ENCODE assay signal across 8 cellular contexts in genomic region chrX:119885554-119886428, GRCh38.
DNase-seq lines count a peak whose midpoint lies in the region; TF ChIP-seq lines count a peak whose summit lies in the region.
"Had no signal": no experiment of that assay in that cellular context is flagged by ENCODE, and none has a peak within 500 bp of the region (broad histone marks: within the 10 kb centered on the region; RNA-seq: fewer than 3 reads in every experiment).

No MANE protein-coding gene starts in this region.

- intact Hi-C loops in tibial artery (cut with DNase I; ENCODE audit: low total_unique reads), result no loop called here

- H3K27ac ChIP-seq in mucosa of rectum (ENCODE audit: low read depth in 2 of 2, low read length in 2 of 2) (peak overlapping the region in 1 of 2 donors; percentile 35), tibial artery (no peak overlapping the region)
- H3K27ac ChIP-seq: SK-N-MC had no signal

- H3K9me3 ChIP-seq in mucosa of rectum (ENCODE audit: control insufficient read depth in 2 of 2, low read length in 2 of 2), result no peaks in the 10 kb centered on the region
- H3K9me3 ChIP-seq in tibial artery, result no peaks in the 10 kb centered on the region

- peak; percentile 28 for DNase-seq in ELR (ENCODE audit: low read depth)
- DNase-seq in MV-4-11 (lab: John Stamatoyannopoulos, UW), result peak; percentile 3
- peak; percentile 54 for DNase-seq in amniotic epithelial cell (ENCODE audit: low read depth)
- no peak for DNase-seq in tibial artery
- DNase-seq in DMS79 treated with DMSO at 0.1 percent for 48 hours (lab: John Stamatoyannopoulos, UW), result no peak
- no peak for DNase-seq in epidermal melanocyte (ENCODE audit: insufficient read length, low spot score)

- H3K4me3 ChIP-seq in mucosa of rectum (ENCODE audit: low read length in 2 of 2), result peak overlapping the region; percentile 56 to 58
- no peak overlapping the region for H3K4me3 ChIP-seq in tibial artery
- H3K4me3 ChIP-seq: SK-N-MC had no signal

- no peak for TF ChIP-seq CTCF in tibial artery (IDR thresholded peaks at IDR 0.05)

- H3K27me3 ChIP-seq in mucosa of rectum (ENCODE audit: control insufficient read depth in 2 of 2, insufficient read depth in 2 of 2, low read length in 2 of 2), result no peaks in the 10 kb centered on the region
- peaks cover 0 to 7% of the 10 kb centered on the region in 2 donors for H3K27me3 ChIP-seq in tibial artery

- H3K36me3 ChIP-seq in mucosa of rectum (ENCODE audit: control insufficient read depth in 2 of 2, insufficient read depth in 2 of 2, low read length in 2 of 2), result no peaks in the 10 kb centered on the region
- H3K36me3 ChIP-seq in tibial artery, result no peaks in the 10 kb centered on the region

- H3K9ac ChIP-seq in mucosa of rectum (ENCODE audit: low read depth in 1 of 2, low read length in 2 of 2), result no peak overlapping the region

- H3K4me1 ChIP-seq in mucosa of rectum (ENCODE audit: control insufficient read depth in 2 of 2, insufficient read depth in 2 of 2, low read length in 2 of 2), result peaks cover 0 to 5% of the 10 kb centered on the region in 2 donors
- no peaks in the 10 kb centered on the region for H3K4me1 ChIP-seq in tibial artery

Comparison
In these comparisons a context has a peak if more than half of its experiments do, and no peak if none do; other contexts are left out.
1. DNase-seq: peak in ELR (single experiment), MV-4-11 (single experiment) and amniotic epithelial cell (single experiment); none in tibial artery (0 of 2), DMS79 treated with DMSO at 0.1 percent for 48 hours (single experiment) and epidermal melanocyte (single experiment).
2. H3K4me3 ChIP-seq: peak in mucosa of rectum (2 of 2); none in tibial artery (0 of 2).